Comparison of ENCODE assay signal across 1 cellular context in the genomic region with DNA sequence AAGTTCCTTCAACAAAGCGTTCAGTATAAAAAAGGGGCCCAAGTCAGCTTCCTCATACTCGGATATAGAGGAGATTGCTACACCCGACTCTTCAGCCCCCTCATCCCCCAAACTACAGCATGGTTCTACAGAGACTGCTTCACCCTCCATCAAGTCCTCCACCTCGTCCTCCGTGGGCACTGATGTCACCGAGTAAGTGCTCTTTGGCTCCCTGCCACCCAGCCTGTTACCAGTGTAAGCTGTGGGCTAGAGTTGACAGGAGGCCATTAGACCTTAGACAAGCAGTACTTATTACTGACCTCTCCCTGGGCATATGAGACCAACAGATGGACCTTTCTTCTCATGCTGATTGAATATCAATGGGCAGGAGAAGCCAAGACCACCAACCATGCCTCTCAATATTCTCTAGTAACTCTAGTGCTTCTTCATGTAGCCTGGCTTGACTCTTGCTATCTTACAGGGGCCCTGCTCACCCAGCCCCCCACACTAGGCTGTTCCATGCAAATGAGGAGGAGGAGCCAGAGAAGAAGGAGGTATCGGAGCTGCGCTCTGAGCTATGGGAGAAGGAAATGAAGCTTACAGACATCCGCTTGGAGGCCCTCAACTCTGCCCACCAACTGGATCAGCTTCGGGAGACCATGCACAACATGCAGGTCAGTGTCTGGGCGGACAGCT.
TF ChIP-seq lines count a peak whose summit lies in the region.

No MANE protein-coding gene starts in this region.

TF ChIP-seq in GM23338, 12 proteins besides CTCF, POLR2A, EP300 and RAD21 (continued from another document):
- TF ChIP-seq, protein P1, sequence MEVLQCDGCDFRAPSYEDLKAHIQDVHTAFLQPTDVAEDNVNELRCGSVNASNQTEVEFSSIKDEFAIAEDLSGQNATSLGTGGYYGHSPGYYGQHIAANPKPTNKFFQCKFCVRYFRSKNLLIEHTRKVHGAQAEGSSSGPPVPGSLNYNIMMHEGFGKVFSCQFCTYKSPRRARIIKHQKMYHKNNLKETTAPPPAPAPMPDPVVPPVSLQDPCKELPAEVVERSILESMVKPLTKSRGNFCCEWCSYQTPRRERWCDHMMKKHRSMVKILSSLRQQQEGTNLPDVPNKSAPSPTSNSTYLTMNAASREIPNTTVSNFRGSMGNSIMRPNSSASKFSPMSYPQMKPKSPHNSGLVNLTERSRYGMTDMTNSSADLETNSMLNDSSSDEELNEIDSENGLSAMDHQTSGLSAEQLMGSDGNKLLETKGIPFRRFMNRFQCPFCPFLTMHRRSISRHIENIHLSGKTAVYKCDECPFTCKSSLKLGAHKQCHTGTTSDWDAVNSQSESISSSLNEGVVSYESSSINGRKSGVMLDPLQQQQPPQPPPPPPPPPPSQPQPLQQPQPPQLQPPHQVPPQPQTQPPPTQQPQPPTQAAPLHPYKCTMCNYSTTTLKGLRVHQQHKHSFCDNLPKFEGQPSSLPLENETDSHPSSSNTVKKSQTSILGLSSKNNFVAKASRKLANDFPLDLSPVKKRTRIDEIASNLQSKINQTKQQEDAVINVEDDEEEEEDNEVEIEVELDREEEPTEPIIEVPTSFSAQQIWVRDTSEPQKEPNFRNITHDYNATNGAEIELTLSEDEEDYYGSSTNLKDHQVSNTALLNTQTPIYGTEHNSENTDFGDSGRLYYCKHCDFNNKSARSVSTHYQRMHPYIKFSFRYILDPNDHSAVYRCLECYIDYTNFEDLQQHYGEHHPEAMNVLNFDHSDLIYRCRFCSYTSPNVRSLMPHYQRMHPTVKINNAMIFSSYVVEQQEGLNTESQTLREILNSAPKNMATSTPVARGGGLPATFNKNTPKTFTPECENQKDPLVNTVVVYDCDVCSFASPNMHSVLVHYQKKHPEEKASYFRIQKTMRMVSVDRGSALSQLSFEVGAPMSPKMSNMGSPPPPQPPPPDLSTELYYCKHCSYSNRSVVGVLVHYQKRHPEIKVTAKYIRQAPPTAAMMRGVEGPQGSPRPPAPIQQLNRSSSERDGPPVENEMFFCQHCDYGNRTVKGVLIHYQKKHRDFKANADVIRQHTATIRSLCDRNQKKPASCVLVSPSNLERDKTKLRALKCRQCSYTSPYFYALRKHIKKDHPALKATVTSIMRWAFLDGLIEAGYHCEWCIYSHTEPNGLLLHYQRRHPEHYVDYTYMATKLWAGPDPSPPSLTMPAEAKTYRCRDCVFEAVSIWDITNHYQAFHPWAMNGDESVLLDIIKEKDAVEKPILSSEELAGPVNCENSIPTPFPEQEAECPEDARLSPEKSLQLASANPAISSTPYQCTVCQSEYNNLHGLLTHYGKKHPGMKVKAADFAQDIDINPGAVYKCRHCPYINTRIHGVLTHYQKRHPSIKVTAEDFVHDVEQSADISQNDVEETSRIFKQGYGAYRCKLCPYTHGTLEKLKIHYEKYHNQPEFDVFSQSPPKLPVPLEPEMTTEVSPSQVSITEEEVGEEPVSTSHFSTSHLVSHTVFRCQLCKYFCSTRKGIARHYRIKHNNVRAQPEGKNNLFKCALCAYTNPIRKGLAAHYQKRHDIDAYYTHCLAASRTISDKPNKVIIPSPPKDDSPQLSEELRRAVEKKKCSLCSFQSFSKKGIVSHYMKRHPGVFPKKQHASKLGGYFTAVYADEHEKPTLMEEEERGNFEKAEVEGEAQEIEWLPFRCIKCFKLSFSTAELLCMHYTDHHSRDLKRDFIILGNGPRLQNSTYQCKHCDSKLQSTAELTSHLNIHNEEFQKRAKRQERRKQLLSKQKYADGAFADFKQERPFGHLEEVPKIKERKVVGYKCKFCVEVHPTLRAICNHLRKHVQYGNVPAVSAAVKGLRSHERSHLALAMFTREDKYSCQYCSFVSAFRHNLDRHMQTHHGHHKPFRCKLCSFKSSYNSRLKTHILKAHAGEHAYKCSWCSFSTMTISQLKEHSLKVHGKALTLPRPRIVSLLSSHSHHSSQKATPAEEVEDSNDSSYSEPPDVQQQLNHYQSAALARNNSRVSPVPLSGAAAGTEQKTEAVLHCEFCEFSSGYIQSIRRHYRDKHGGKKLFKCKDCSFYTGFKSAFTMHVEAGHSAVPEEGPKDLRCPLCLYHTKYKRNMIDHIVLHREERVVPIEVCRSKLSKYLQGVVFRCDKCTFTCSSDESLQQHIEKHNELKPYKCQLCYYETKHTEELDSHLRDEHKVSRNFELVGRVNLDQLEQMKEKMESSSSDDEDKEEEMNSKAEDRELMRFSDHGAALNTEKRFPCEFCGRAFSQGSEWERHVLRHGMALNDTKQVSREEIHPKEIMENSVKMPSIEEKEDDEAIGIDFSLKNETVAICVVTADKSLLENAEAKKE (CRISPR knock-in tag; IDR thresholded peaks at IDR 0.05): no peak
- TF ChIP-seq ZNF114 (CRISPR knock-in tag; IDR thresholded peaks at IDR 0.05) (no peak), EZH2 (IDR thresholded peaks at IDR 0.05; ENCODE audit: low read depth, unreplicated experiment) (no peak), ZNF331 (CRISPR knock-in tag; IDR thresholded peaks at IDR 0.05; ENCODE audit: low read depth) (no peak), EZH2phosphoT487 (IDR thresholded peaks at IDR 0.05; ENCODE audit: unreplicated experiment) (no peak), REST (IDR thresholded peaks at IDR 0.05; ENCODE audit: unreplicated experiment) (no peak), JUNB (IDR thresholded peaks at IDR 0.05; ENCODE audit: unreplicated experiment) (no peak)
